In the genomic region with DNA sequence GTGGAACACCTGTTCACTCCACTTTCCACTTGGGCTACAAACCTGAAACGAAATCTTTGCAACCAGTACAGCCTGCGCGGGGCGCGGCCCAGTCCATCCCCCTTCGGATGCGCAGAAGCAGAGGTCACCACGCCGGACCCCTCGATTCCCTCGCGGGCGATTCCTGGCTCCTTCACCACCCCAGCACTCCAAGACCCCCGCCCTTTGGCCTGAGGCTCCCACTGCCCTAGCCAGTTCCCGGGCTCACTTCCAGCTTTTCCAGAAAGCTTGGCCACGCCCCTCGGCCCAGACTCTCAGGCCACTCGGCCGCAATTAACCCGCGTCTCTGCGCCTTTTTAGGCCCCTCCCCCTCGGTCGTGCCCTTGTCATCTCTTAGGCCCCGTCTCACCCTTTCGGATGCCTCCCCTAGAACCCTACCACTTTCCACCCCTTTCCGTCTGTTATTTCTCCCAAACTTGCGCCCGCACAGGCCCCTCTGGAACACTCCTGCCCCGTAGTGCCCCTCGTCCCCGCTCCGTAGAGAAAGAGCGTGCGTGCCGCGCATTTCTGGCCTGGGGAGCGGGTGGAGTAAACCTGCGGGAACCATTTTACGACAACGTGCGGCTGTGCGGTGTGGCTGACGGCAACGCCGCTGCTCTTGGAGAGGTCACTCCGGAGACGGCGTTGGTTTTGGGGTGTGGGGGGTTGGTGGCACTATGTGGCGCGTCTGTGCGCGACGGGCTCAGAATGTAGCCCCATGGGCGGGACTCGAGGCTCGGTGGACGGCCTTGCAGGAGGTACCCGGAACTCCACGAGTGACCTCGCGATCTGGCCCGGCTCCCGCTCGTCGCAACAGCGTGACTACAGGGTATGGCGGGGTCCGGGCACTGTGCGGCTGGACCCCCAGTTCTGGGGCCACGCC, we compare ENCODE assay signal across 1 cellular context.
TF ChIP-seq lines count a peak whose summit lies in the region.

A gene (plus strand): TSS at position 631 of the 901 bp plus-strand sequence. CDS start 65 bp downstream, at position 696.

TF ChIP-seq in HepG2, 621 proteins besides CTCF, POLR2A, EP300 and RAD21 (continued from another document and continues in another):
- TF ChIP-seq, protein P1, sequence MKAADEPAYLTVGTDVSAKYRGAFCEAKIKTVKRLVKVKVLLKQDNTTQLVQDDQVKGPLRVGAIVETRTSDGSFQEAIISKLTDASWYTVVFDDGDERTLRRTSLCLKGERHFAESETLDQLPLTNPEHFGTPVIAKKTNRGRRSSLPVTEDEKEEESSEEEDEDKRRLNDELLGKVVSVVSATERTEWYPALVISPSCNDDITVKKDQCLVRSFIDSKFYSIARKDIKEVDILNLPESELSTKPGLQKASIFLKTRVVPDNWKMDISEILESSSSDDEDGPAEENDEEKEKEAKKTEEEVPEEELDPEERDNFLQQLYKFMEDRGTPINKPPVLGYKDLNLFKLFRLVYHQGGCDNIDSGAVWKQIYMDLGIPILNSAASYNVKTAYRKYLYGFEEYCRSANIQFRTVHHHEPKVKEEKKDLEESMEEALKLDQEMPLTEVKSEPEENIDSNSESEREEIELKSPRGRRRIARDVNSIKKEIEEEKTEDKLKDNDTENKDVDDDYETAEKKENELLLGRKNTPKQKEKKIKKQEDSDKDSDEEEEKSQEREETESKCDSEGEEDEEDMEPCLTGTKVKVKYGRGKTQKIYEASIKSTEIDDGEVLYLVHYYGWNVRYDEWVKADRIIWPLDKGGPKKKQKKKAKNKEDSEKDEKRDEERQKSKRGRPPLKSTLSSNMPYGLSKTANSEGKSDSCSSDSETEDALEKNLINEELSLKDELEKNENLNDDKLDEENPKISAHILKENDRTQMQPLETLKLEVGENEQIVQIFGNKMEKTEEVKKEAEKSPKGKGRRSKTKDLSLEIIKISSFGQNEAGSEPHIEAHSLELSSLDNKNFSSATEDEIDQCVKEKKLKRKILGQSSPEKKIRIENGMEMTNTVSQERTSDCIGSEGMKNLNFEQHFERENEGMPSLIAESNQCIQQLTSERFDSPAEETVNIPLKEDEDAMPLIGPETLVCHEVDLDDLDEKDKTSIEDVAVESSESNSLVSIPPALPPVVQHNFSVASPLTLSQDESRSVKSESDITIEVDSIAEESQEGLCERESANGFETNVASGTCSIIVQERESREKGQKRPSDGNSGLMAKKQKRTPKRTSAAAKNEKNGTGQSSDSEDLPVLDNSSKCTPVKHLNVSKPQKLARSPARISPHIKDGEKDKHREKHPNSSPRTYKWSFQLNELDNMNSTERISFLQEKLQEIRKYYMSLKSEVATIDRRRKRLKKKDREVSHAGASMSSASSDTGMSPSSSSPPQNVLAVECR (CRISPR knock-in tag; IDR thresholded peaks at IDR 0.05; ENCODE audit: borderline replicate concordance), result peak; percentile 97
- TF ChIP-seq ZNF644 (CRISPR knock-in tag; IDR thresholded peaks at IDR 0.05; ENCODE audit: low read depth) (0 out of 2 replicates have a peak, but pooled peaks have one; percentile 32), ZNF256 (CRISPR knock-in tag; conservative IDR thresholded peaks at IDR 0.05) (peak; percentile 43; the same call in 1 of the 2 replicates), ZEB1 (IDR thresholded peaks at IDR 0.05; ENCODE audit: insufficient replicate concordance, low read depth) (peak; percentile 29), ZKSCAN1 (IDR thresholded peaks at IDR 0.05; ENCODE audit: low read length) (no peak), KDM6A (CRISPR knock-in tag; IDR thresholded peaks at IDR 0.05; ENCODE audit: low read depth) (0 out of 2 replicates have a peak, but pooled peaks have one; percentile 13), ZNF670 (CRISPR knock-in tag; IDR thresholded peaks at IDR 0.05; ENCODE audit: borderline replicate concordance) (peak; percentile 99), ZNF296 (CRISPR knock-in tag; conservative IDR thresholded peaks at IDR 0.05) (0 out of 2 replicates have a peak, but pooled peaks have one; percentile 41), ZNF292 (CRISPR knock-in tag; IDR thresholded peaks at IDR 0.05; ENCODE audit: borderline replicate concordance, low read depth) (peak; percentile 60; the same call in 1 of the 2 replicates), ZMYM4 (CRISPR knock-in tag; IDR thresholded peaks at IDR 0.05) (peak; percentile 85), ZFY (CRISPR knock-in tag; IDR thresholded peaks at IDR 0.05) (peak; percentile 99), ZNF746 (CRISPR knock-in tag; IDR thresholded peaks at IDR 0.05) (peak; percentile 78; the same call in 1 of the 2 replicates), TEAD3 (CRISPR knock-in tag; optimal IDR thresholded peaks at IDR 0.05; ENCODE audit: borderline replicate concordance) (peak; percentile 80), EZH2 (conservative IDR thresholded peaks at IDR 0.05; ENCODE audit: low read depth, low read length) (no peak), NCOA1 (CRISPR knock-in tag; IDR thresholded peaks at IDR 0.05) (no peak), ZNF782 (CRISPR knock-in tag; IDR thresholded peaks at IDR 0.05; ENCODE audit: borderline replicate concordance) (peak; percentile 91; the same call in 1 of the 2 replicates), SYNCRIP (IDR thresholded peaks at IDR 0.05; ENCODE audit: insufficient read depth, low read depth, low read length) (no peak), ZNF781 (CRISPR knock-in tag; IDR thresholded peaks at IDR 0.05; ENCODE audit: borderline replicate concordance, not compliant biosample characterization) (peak; percentile 81), ZSCAN21 (CRISPR knock-in tag; IDR thresholded peaks at IDR 0.05; ENCODE audit: borderline replicate concordance) (0 out of 2 replicates have a peak, but pooled peaks have one; percentile 40), TMF1 (CRISPR knock-in tag; IDR thresholded peaks at IDR 0.05; ENCODE audit: low read depth) (peak; percentile 84; the same call in 1 of the 2 replicates), TAF15 (IDR thresholded peaks at IDR 0.05; ENCODE audit: low read depth, low read length, poor library complexity, severe bottlenecking) (no peak), SMAD9 (CRISPR knock-in tag; IDR thresholded peaks at IDR 0.05) (no peak; the same call in 1 of the 2 replicates), IKZF4 (CRISPR knock-in tag; IDR thresholded peaks at IDR 0.05; ENCODE audit: borderline replicate concordance, low read depth, not compliant biosample characterization) (peak; percentile 18)
- TF ChIP-seq, protein P2, sequence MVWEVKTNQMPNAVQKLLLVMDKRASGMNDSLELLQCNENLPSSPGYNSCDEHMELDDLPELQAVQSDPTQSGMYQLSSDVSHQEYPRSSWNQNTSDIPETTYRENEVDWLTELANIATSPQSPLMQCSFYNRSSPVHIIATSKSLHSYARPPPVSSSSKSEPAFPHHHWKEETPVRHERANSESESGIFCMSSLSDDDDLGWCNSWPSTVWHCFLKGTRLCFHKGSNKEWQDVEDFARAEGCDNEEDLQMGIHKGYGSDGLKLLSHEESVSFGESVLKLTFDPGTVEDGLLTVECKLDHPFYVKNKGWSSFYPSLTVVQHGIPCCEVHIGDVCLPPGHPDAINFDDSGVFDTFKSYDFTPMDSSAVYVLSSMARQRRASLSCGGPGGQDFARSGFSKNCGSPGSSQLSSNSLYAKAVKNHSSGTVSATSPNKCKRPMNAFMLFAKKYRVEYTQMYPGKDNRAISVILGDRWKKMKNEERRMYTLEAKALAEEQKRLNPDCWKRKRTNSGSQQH (CRISPR knock-in tag; IDR thresholded peaks at IDR 0.05; ENCODE audit: low read depth), result peak; percentile 69; the same call in 1 of the 2 replicates
- TF ChIP-seq, protein P3, sequence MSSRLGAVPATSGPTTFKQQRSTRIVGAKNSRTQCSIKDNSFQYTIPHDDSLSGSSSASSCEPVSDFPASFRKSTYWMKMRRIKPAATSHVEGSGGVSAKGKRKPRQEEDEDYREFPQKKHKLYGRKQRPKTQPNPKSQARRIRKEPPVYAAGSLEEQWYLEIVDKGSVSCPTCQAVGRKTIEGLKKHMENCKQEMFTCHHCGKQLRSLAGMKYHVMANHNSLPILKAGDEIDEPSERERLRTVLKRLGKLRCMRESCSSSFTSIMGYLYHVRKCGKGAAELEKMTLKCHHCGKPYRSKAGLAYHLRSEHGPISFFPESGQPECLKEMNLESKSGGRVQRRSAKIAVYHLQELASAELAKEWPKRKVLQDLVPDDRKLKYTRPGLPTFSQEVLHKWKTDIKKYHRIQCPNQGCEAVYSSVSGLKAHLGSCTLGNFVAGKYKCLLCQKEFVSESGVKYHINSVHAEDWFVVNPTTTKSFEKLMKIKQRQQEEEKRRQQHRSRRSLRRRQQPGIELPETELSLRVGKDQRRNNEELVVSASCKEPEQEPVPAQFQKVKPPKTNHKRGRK (CRISPR knock-in tag; IDR thresholded peaks at IDR 0.05), result no peak
- TF ChIP-seq, protein P4, sequence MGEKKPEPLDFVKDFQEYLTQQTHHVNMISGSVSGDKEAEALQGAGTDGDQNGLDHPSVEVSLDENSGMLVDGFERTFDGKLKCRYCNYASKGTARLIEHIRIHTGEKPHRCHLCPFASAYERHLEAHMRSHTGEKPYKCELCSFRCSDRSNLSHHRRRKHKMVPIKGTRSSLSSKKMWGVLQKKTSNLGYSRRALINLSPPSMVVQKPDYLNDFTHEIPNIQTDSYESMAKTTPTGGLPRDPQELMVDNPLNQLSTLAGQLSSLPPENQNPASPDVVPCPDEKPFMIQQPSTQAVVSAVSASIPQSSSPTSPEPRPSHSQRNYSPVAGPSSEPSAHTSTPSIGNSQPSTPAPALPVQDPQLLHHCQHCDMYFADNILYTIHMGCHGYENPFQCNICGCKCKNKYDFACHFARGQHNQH (CRISPR knock-in tag; IDR thresholded peaks at IDR 0.05), result peak; percentile 81
- TF ChIP-seq, protein P5, sequence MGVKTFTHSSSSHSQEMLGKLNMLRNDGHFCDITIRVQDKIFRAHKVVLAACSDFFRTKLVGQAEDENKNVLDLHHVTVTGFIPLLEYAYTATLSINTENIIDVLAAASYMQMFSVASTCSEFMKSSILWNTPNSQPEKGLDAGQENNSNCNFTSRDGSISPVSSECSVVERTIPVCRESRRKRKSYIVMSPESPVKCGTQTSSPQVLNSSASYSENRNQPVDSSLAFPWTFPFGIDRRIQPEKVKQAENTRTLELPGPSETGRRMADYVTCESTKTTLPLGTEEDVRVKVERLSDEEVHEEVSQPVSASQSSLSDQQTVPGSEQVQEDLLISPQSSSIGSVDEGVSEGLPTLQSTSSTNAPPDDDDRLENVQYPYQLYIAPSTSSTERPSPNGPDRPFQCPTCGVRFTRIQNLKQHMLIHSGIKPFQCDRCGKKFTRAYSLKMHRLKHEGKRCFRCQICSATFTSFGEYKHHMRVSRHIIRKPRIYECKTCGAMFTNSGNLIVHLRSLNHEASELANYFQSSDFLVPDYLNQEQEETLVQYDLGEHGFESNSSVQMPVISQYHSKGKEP (CRISPR knock-in tag; IDR thresholded peaks at IDR 0.05), result peak; percentile 89; the same call in 1 of the 2 replicates
- TF ChIP-seq, protein P6, sequence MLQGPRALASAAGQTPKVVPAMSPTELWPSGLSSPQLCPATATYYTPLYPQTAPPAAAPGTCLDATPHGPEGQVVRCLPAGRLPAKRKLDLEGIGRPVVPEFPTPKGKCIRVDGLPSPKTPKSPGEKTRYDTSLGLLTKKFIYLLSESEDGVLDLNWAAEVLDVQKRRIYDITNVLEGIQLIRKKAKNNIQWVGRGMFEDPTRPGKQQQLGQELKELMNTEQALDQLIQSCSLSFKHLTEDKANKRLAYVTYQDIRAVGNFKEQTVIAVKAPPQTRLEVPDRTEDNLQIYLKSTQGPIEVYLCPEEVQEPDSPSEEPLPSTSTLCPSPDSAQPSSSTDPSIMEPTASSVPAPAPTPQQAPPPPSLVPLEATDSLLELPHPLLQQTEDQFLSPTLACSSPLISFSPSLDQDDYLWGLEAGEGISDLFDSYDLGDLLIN (CRISPR knock-in tag; IDR thresholded peaks at IDR 0.05; ENCODE audit: borderline replicate concordance), result peak; percentile 58; the same call in 1 of the 2 replicates
- TF ChIP-seq, protein P7, sequence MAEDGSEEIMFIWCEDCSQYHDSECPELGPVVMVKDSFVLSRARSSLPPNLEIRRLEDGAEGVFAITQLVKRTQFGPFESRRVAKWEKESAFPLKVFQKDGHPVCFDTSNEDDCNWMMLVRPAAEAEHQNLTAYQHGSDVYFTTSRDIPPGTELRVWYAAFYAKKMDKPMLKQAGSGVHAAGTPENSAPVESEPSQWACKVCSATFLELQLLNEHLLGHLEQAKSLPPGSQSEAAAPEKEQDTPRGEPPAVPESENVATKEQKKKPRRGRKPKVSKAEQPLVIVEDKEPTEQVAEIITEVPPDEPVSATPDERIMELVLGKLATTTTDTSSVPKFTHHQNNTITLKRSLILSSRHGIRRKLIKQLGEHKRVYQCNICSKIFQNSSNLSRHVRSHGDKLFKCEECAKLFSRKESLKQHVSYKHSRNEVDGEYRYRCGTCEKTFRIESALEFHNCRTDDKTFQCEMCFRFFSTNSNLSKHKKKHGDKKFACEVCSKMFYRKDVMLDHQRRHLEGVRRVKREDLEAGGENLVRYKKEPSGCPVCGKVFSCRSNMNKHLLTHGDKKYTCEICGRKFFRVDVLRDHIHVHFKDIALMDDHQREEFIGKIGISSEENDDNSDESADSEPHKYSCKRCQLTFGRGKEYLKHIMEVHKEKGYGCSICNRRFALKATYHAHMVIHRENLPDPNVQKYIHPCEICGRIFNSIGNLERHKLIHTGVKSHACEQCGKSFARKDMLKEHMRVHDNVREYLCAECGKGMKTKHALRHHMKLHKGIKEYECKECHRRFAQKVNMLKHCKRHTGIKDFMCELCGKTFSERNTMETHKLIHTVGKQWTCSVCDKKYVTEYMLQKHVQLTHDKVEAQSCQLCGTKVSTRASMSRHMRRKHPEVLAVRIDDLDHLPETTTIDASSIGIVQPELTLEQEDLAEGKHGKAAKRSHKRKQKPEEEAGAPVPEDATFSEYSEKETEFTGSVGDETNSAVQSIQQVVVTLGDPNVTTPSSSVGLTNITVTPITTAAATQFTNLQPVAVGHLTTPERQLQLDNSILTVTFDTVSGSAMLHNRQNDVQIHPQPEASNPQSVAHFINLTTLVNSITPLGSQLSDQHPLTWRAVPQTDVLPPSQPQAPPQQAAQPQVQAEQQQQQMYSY (CRISPR knock-in tag; IDR thresholded peaks at IDR 0.05), result peak; percentile 99
- TF ChIP-seq, protein P8, sequence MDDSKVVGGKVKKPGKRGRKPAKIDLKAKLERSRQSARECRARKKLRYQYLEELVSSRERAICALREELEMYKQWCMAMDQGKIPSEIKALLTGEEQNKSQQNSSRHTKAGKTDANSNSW (CRISPR knock-in tag; IDR thresholded peaks at IDR 0.05; ENCODE audit: borderline replicate concordance), result peak; percentile 7; the same call in 1 of the 2 replicates
- TF ChIP-seq, protein P9, sequence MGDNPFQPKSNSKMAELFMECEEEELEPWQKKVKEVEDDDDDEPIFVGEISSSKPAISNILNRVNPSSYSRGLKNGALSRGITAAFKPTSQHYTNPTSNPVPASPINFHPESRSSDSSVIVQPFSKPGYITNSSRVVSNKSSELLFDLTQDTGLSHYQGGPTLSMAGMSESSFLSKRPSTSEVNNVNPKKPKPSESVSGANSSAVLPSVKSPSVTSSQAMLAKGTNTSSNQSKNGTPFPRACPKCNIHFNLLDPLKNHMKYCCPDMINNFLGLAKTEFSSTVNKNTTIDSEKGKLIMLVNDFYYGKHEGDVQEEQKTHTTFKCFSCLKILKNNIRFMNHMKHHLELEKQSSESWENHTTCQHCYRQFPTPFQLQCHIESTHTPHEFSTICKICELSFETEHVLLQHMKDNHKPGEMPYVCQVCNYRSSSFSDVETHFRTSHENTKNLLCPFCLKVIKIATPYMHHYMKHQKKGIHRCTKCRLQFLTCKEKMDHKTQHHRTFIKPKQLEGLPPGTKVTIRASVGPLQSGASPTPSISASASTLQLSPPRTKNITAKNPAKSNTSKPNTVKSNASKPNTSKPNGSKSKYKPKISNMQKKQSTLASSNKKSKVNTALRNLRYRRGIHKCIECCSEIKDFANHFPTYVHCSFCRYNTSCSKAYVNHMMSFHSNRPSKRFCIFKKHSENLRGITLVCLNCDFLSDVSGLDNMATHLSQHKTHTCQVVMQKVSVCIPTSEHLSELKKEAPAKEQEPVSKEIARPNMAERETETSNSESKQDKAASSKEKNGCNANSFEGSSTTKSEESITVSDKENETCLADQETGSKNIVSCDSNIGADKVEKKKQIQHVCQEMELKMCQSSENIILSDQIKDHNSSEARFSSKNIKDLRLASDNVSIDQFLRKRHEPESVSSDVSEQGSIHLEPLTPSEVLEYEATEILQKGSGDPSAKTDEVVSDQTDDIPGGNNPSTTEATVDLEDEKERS (CRISPR knock-in tag; IDR thresholded peaks at IDR 0.05), result peak; percentile 57; the same call in 1 of the 2 replicates
